In genomic region chr2:59276033-59276432, GRCh38 we compare ENCODE assay signal across 1 cellular context.
TF ChIP-seq lines count a peak whose summit lies in the region.

No MANE protein-coding gene starts in this region.

TF ChIP-seq in SK-N-SH, 30 proteins besides CTCF, POLR2A, EP300 and RAD21 (continued from another document):
- no peak for TF ChIP-seq ZBTB33 (IDR thresholded peaks at IDR 0.05; ENCODE audit: borderline replicate concordance, low read depth)
- no peak for TF ChIP-seq TAF1 (IDR thresholded peaks at IDR 0.05; ENCODE audit: borderline replicate concordance, low read depth, low read length)
- no peak for TF ChIP-seq FOXJ3 (CRISPR knock-in tag; IDR thresholded peaks at IDR 0.05)
- no peak for TF ChIP-seq RCOR1 (IDR thresholded peaks at IDR 0.05; ENCODE audit: low read length)
- TF ChIP-seq FOXM1 (IDR thresholded peaks at IDR 0.05; ENCODE audit: low read depth) = no peak
- no peak for TF ChIP-seq REST (IDR thresholded peaks at IDR 0.05; ENCODE audit: low read depth, low read length)
- no peak for TF ChIP-seq TCF12 (IDR thresholded peaks at IDR 0.05)
- no peak for TF ChIP-seq USF1 (IDR thresholded peaks at IDR 0.05; ENCODE audit: borderline replicate concordance, low read depth)
- no peak for TF ChIP-seq EZH2phosphoT487 (IDR thresholded peaks at IDR 0.05; ENCODE audit: borderline replicate concordance, low read depth)
- no peak for TF ChIP-seq MXI1 (IDR thresholded peaks at IDR 0.05; ENCODE audit: low read depth, low read length)
- TF ChIP-seq GATA2 (CRISPR knock-in tag; IDR thresholded peaks at IDR 0.05) = no peak
- no peak for TF ChIP-seq TEAD4 (IDR thresholded peaks at IDR 0.05; ENCODE audit: borderline replicate concordance, insufficient read depth)
